In the genomic region with DNA sequence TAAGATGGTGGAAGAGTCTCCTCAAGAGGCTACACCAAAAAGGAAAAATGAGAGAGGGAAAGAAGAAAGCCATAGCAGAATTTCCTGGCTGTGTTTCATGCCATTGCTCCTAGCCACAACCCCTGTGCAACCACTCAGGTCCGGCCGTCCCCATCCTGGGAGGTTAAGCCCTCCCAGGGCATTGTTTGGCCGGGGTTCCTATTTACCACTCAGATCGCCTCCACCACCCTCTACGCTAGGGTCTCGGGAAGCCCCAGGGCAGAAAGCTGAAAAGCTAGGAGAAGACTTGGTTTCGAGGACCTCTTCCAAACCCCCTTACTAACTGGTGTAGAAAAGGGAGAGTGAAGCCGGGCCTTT, we compare ENCODE assay signal across 8 cellular contexts. TPM values are rescaled to one million over a fixed set of nuclear protein-coding genes. Genes with fewer than 3 reads are reported as not detected.
A peak's percentile ranks its signal among the peaks of the same experiment; 100 is the strongest.
DNase-seq lines count a peak whose midpoint lies in the region; ATAC-seq lines count a peak whose summit lies in the region.

No MANE protein-coding gene starts in this region.

- H2BK120ac ChIP-seq in mesenchymal stem cell (ENCODE audit: low read depth, low read length), result peak overlapping the region; percentile 78

- peak overlapping the region; percentile 92 to 93 for H3K18ac ChIP-seq in mesenchymal stem cell (ENCODE audit: low read depth in 1 of 2, low read length in 2 of 2)

- peak overlapping the region; percentile 88 for H2BK5ac ChIP-seq in mesenchymal stem cell (ENCODE audit: low read depth, low read length, poor library complexity, severe bottlenecking)

- no peak overlapping the region for H3K14ac ChIP-seq in mesenchymal stem cell (ENCODE audit: low read length in 2 of 2)

- H3K36me3 ChIP-seq in mesenchymal stem cell (ENCODE audit: control insufficient read depth in 1 of 2, insufficient read depth in 2 of 2, low read depth in 1 of 2, low read length in 2 of 2), result peaks cover 3 to 9% of the 10 kb centered on the region in 2 experiments

- H3K4me1 ChIP-seq in mesenchymal stem cell (ENCODE audit: control insufficient read depth, insufficient read depth, low read depth, low read length), result peaks cover 5% of the 10 kb centered on the region

- H2BK15ac ChIP-seq in mesenchymal stem cell (ENCODE audit: low read depth, poor library complexity, severe bottlenecking), result peak overlapping the region; percentile 84

- H3K4ac ChIP-seq in mesenchymal stem cell (ENCODE audit: low read depth in 1 of 2, low read length in 2 of 2), result peak overlapping the region; percentile 21 to 99

- peak overlapping the region; percentile 91 for H3K4me3 Mint-ChIP-seq in T-helper 17 cell

- peak overlapping the region; percentile 85 for H3K27ac ChIP-seq in mesenchymal stem cell (ENCODE audit: low read length, poor library complexity, severe bottlenecking)
- peak overlapping the region; percentile 88 for H3K27ac ChIP-seq in substantia nigra (ENCODE audit: low read depth, low read length, poor library complexity, severe bottlenecking)

- H3K9me3 ChIP-seq in T-helper 17 cell (ENCODE audit: control insufficient read depth, low read length, poor library complexity, severe bottlenecking) (no peaks in the 10 kb centered on the region), mesenchymal stem cell (ENCODE audit: control insufficient read depth, low read length) (no peaks in the 10 kb centered on the region)

- ATAC-seq in GM21390 (IDR thresholded peaks at IDR 0.05; ENCODE audit: unreplicated experiment) (peak; percentile 18), HG03575 (IDR thresholded peaks at IDR 0.05; ENCODE audit: extremely low read depth, insufficient number of reproducible peaks, low FRiP score, unreplicated experiment) (peak; percentile 1), T-helper 17 cell (no peak)

- DNase-seq in EH (ENCODE audit: low read depth) (peak; percentile 58), T-helper 17 cell (no peak), mesenchymal stem cell (peak; percentile 66), substantia nigra (lab: John Stamatoyannopoulos, UW) (peak in 19 of 49 donors; percentile 8 to 60 (median 36)), cortex of kidney (lab: John Stamatoyannopoulos, UW) (no peak)
- peak; percentile 16 for DNase-seq in effector CD4-positive, alpha-beta T cell

- H4K8ac ChIP-seq in mesenchymal stem cell (ENCODE audit: low read length), result peak overlapping the region; percentile 81

- WGBS in mesenchymal stem cell, result 0% methylated on average over 4 of the region's 8 CpGs

- peak overlapping the region; percentile 94 for H3K27ac Mint-ChIP-seq in T-helper 17 cell

- H3K36me3 Mint-ChIP-seq in T-helper 17 cell (ENCODE audit: low read depth), result no peaks in the 10 kb centered on the region

- H3K4me2 ChIP-seq in mesenchymal stem cell (ENCODE audit: low read length, poor library complexity, severe bottlenecking), result peak overlapping the region; percentile 17

- peak overlapping the region; percentile 78 for H4K91ac ChIP-seq in mesenchymal stem cell (ENCODE audit: low read length)

- H3K23ac ChIP-seq in mesenchymal stem cell (ENCODE audit: low read length in 2 of 2), result peak overlapping the region in 1 of 2 experiments; percentile 14

- H3K27me3 ChIP-seq in mesenchymal stem cell (ENCODE audit: control insufficient read depth in 1 of 2, insufficient read depth in 1 of 2, low read length in 2 of 2), result no peaks in the 10 kb centered on the region

- H2AK5ac ChIP-seq in mesenchymal stem cell (ENCODE audit: low read length, severe bottlenecking), result peak overlapping the region; percentile 60

- peak overlapping the region; percentile 81 to 91 for H3K4me3 ChIP-seq in mesenchymal stem cell (ENCODE audit: insufficient read depth in 1 of 2, low read depth in 1 of 2, low read length in 2 of 2)

- peak overlapping the region; percentile 95 for H3K9ac ChIP-seq in mesenchymal stem cell (ENCODE audit: low read length)

- H3K27me3 Mint-ChIP-seq in T-helper 17 cell, result no peaks in the 10 kb centered on the region

- no peak overlapping the region for H2AFZ ChIP-seq in mesenchymal stem cell (ENCODE audit: low read depth, low read length)

- H2BK12ac ChIP-seq in mesenchymal stem cell (ENCODE audit: low read length in 2 of 2), result no peak overlapping the region

- H3K79me1 ChIP-seq in mesenchymal stem cell (replicated peaks; ENCODE audit: low read length, poor library complexity, severe bottlenecking), result peaks cover 3% of the 10 kb centered on the region

- peaks cover 13% of the 10 kb centered on the region for H3K4me1 Mint-ChIP-seq in T-helper 17 cell

RNA-seq across cellular contexts. Expression of a gene that starts 0.7 kb away (rescaled TPM):
- total RNA-seq in T-helper 17 cell, result 10 to 100 TPM; 51.5 to 69.6 TPM
- polyA plus RNA-seq in mesenchymal stem cell (2013, experiment 1 of 2), result 37.5 TPM
- 37.0 TPM for polyA plus RNA-seq in mesenchymal stem cell (2013, experiment 2 of 2)

RNA-seq across cellular contexts. Expression of a gene that starts 8.7 kb away (rescaled TPM):
- 1 to 10 TPM; 3.7 to 4.7 TPM for total RNA-seq in T-helper 17 cell
- 4.8 TPM for polyA plus RNA-seq in mesenchymal stem cell (2013, experiment 1 of 2)
- polyA plus RNA-seq in mesenchymal stem cell (2013, experiment 2 of 2), result 5.3 TPM

RNA-seq across cellular contexts. Expression of a gene that starts 26.9 kb away (rescaled TPM):
- 1 to 10 TPM; 6.9 to 7.2 TPM for total RNA-seq in T-helper 17 cell
- polyA plus RNA-seq in mesenchymal stem cell (2013, experiment 1 of 2), result 2.3 TPM
- polyA plus RNA-seq in mesenchymal stem cell (2013, experiment 2 of 2), result 2.3 TPM

RNA-seq across cellular contexts. Expression of a gene that starts 36.4 kb away (rescaled TPM):
- total RNA-seq in T-helper 17 cell, result 10 to 100 TPM; 33.8 to 36.7 TPM
- 24.0 TPM for polyA plus RNA-seq in mesenchymal stem cell (2013, experiment 1 of 2)
- polyA plus RNA-seq in mesenchymal stem cell (2013, experiment 2 of 2), result 23.7 TPM

Comparison
In these comparisons a context has a peak if more than half of its experiments do, and no peak if none do; other contexts are left out.
1. DNase-seq: peak in EH (single experiment), effector CD4-positive, alpha-beta T cell (single experiment) and mesenchymal stem cell (single experiment); none in T-helper 17 cell (0 of 3) and cortex of kidney (single experiment).